19 cellular contexts compared by ENCODE assay signal in genomic region chr6:63963756-63964315, GRCh38.
DNase-seq lines count a peak whose midpoint lies in the region; TF ChIP-seq lines count a peak whose summit lies in the region.
"Had no signal": no experiment of that assay in that cellular context is flagged by ENCODE, and none has a peak within 500 bp of the region (broad histone marks: within the 10 kb centered on the region; RNA-seq: fewer than 3 reads in every experiment).

No MANE protein-coding gene starts in this region.

- H3K27ac ChIP-seq in HEK293 (ENCODE audit: extremely low read depth, low read depth, low read length) (no peak overlapping the region), substantia nigra (ENCODE audit: low read depth, low read length, poor library complexity, severe bottlenecking) (no peak overlapping the region)
- H3K27ac ChIP-seq: esophagus muscularis mucosa, spleen had no signal

- CTCF ChIA-PET in HEK293 (lab: Yijun Ruan, JAX): interaction anchor here (0.6 to 1.3 kb wide), 4 partner anchors 35 to 412 kb away, joined by 3 to 4 read pairs (median 3); no protein-coding TSS in a partner anchor

- TF ChIP-seq CTCF in HEK293 (tag by site-specific recombination; IDR thresholded peaks at IDR 0.05) (no peak), fibroblast of villous mesenchyme (IDR thresholded peaks at IDR 0.05; ENCODE audit: insufficient read depth, low read depth, low read length) (peak; percentile 11)

- DNase-seq in NCI-H69 (lab: John Stamatoyannopoulos, UW): peak; percentile 11
- peak; percentile 8 for DNase-seq in fibroblast of villous mesenchyme (ENCODE audit: low read depth)
- DNase-seq in pons (ENCODE audit: low spot score): peak; percentile 47
- DNase-seq in T-helper 9 cell: no peak
- DNase-seq in cerebellum (ENCODE audit: low spot score): no peak
- DNase-seq in substantia nigra (lab: John Stamatoyannopoulos, UW): no peak
- DNase-seq in cortex of kidney (lab: John Stamatoyannopoulos, UW): no peak
- DNase-seq: activated naive CD4-positive, alpha-beta T cell treated with anti-CD3 and anti-CD28 coated beads, Interleukin-2, amount 50 U/mL, for 16 hours; aorta; cerebellar nuclear complex; effector memory CD4-positive, alpha-beta T cell; NCI-H2081; NCI-H510A; nephron progenitor cell; spleen; SW 1271 had no signal

- H3K4me3 ChIP-seq in HEK293 (ENCODE audit: low read depth, low read length): no peak overlapping the region
- H3K4me3 ChIP-seq in fibroblast of villous mesenchyme (ENCODE audit: low read depth, low read length): no peak overlapping the region
- H3K4me3 ChIP-seq: esophagus muscularis mucosa, K562, spleen had no signal

- no peaks in the 10 kb centered on the region for H3K9me3 ChIP-seq in HEK293 (ENCODE audit: control insufficient read depth, insufficient read depth, low read depth, low read length)
- H3K9me3 ChIP-seq: esophagus muscularis mucosa had no signal

- POLR2A ChIA-PET in HEK293 (lab: Yijun Ruan, JAX): no interaction called here

- no peaks in the 10 kb centered on the region for H3K4me1 ChIP-seq in HEK293 (ENCODE audit: control insufficient read depth, insufficient read depth, low read length)
- H3K4me1 ChIP-seq: esophagus muscularis mucosa, spleen had no signal

- H3K36me3 ChIP-seq in HEK293 (ENCODE audit: control insufficient read depth in 2 of 2, insufficient read depth in 1 of 2, low read length in 2 of 2): no peaks in the 10 kb centered on the region
- H3K36me3 ChIP-seq: esophagus muscularis mucosa, spleen had no signal

TF ChIP-seq in HEK293, 187 proteins besides CTCF, POLR2A, EP300 and RAD21:
- TF ChIP-seq ZNF654 (tag by site-specific recombination; IDR thresholded peaks at IDR 0.05; ENCODE audit: low read depth) (0 out of 2 replicates have a peak, but pooled peaks have one; percentile 8), ZNF341 (tag by site-specific recombination; IDR thresholded peaks at IDR 0.05; ENCODE audit: low read depth) (no peak)
TF ChIP-seq in HEK293: peak in this region for 1.

Comparison
In these comparisons a context has a peak if more than half of its experiments do, and no peak if none do; other contexts are left out.
1. DNase-seq: peak in NCI-H69 (single experiment), fibroblast of villous mesenchyme (single experiment) and pons (single experiment); none in T-helper 9 cell (single experiment), cerebellum (single experiment), substantia nigra (0 of 49) and cortex of kidney (single experiment).